ENCODE assay signal across 8 cellular contexts in the genomic region with DNA sequence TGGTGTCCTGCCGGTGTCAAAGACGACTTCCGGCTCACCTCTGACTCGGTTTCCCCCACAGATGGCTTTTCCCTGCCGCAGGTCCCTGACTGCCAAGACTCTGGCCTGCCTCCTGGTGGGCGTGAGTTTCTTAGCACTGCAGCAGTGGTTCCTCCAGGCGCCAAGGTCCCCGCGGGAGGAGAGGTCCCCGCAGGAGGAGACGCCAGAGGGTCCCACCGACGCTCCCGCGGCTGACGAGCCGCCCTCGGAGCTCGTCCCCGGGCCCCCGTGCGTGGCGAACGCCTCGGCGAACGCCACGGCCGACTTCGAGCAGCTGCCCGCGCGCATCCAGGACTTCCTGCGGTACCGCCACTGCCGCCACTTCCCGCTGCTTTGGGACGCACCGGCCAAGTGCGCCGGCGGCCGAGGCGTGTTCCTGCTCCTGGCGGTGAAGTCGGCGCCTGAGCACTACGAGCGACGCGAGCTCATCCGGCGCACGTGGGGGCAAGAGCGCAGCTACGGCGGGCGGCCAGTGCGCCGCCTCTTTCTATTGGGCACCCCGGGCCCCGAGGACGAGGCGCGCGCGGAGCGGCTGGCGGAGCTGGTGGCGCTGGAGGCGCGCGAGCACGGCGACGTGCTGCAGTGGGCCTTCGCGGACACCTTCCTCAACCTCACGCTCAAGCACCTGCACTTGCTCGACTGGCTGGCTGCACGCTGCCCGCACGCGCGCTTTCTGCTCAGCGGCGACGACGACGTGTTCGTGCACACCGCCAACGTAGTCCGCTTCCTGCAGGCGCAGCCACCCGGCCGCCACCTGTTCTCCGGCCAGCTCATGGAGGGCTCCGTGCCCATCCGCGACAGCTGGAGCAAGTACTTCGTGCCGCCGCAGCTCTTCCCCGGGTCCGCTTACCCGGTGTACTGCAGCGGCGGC. TPM values are rescaled to one million over a fixed set of nuclear protein-coding genes. Genes with fewer than 3 reads are reported as not detected.
DNase-seq lines count a peak whose midpoint lies in the region; ATAC-seq and TF ChIP-seq lines count a peak whose summit lies in the region.

No MANE protein-coding gene starts in this region.

- H3K4me3 ChIP-seq in AG04449 (ENCODE audit: low read depth, low read length) (peak overlapping the region; percentile 49), GM23248 (peak overlapping the region; percentile 59), adrenal gland (peak overlapping the region in 1 of 4 donors; percentile 45), iPS-18c (ENCODE audit: insufficient read depth, low read depth, low read length) (peak overlapping the region; percentile 36), smooth muscle cell (peak overlapping the region; percentile 42)

- H2AFZ ChIP-seq in GM23248 (peak overlapping the region; percentile 59), smooth muscle cell (ENCODE audit: low read depth) (peak overlapping the region; percentile 62)

- POLR2A ChIA-PET in AG04449 (lab: Yijun Ruan, JAX), result no interaction called here

- peaks cover 19% of the 10 kb centered on the region; the same call in 1 of the 2 replicates for H3K27me3 ChIP-seq in GM23248 (replicated peaks; ENCODE audit: insufficient read depth)
- H3K27me3 ChIP-seq in adrenal gland, result peaks cover 28% of the 10 kb centered on the region
- H3K27me3 ChIP-seq in smooth muscle cell (ENCODE audit: low read depth), result peaks cover 26% of the 10 kb centered on the region

- H3K9me2 ChIP-seq in GM23248 (ENCODE audit: insufficient read depth), result no peaks in the 10 kb centered on the region

- H3K4me2 ChIP-seq in GM23248 (ENCODE audit: unreplicated experiment) (peak overlapping the region; percentile 75), smooth muscle cell (peak overlapping the region; percentile 87)

- H3F3A ChIP-seq in GM23248 (ENCODE audit: insufficient read depth), result no peaks in the 10 kb centered on the region
- H3F3A ChIP-seq in smooth muscle cell (ENCODE audit: low read depth), result no peaks in the 10 kb centered on the region

- in situ Hi-C loops in GM23248 (cut with MboI), result no loop called here

- no peaks in the 10 kb centered on the region for H3K4me1 ChIP-seq in GM23248 (ENCODE audit: insufficient read depth)
- peaks cover 0 to 10% of the 10 kb centered on the region in 2 donors for H3K4me1 ChIP-seq in adrenal gland (replicated peaks in 1 of 2)
- no peaks in the 10 kb centered on the region for H3K4me1 ChIP-seq in smooth muscle cell (ENCODE audit: low read depth)

- CTCF ChIA-PET in AG04449 (lab: Yijun Ruan, JAX), result interaction anchor here (0.7 to 5.5 kb wide), 26 partner anchors 9 to 509 kb away, joined by 3 to 37 read pairs (median 4); no protein-coding TSS in a partner anchor

- H3K27ac ChIP-seq in GM23248 (no peak overlapping the region), adrenal gland (no peak overlapping the region), smooth muscle cell (ENCODE audit: low read depth) (no peak overlapping the region)

- H4K20me1 ChIP-seq in GM23248 (ENCODE audit: insufficient read depth) (no peaks in the 10 kb centered on the region), smooth muscle cell (ENCODE audit: low read depth) (no peaks in the 10 kb centered on the region)

- TF ChIP-seq CTCF in AG04449 (IDR thresholded peaks at IDR 0.05; ENCODE audit: insufficient read depth, low read length, missing control alignments) (peak; percentile 69), adrenal gland (IDR thresholded peaks at IDR 0.05) (peak in 5 of 6 experiments; percentile 18 to 45 (median 42)), smooth muscle cell (IDR thresholded peaks at IDR 0.05; ENCODE audit: borderline replicate concordance, insufficient read depth, poor library complexity, severe bottlenecking) (peak; percentile 46)

- H3K9ac ChIP-seq in GM23248 (no peak overlapping the region), smooth muscle cell (ENCODE audit: low read depth) (no peak overlapping the region)

- H3K36me3 ChIP-seq in GM23248 (ENCODE audit: low read depth), result no peaks in the 10 kb centered on the region
- H3K36me3 ChIP-seq in adrenal gland (replicated peaks in 1 of 2), result no peaks in the 10 kb centered on the region
- H3K36me3 ChIP-seq in smooth muscle cell (ENCODE audit: low read depth), result no peaks in the 10 kb centered on the region

- H3K79me2 ChIP-seq in GM23248 (ENCODE audit: insufficient read depth) (no peaks in the 10 kb centered on the region), smooth muscle cell (ENCODE audit: low read depth) (no peaks in the 10 kb centered on the region)

- DNase-seq in AG04449 (ENCODE audit: low read depth, low spot score) (no peak), GM23248 (peak; percentile 65), adrenal gland (peak in 4 of 7 donors; percentile 32 to 55 (median 42)), smooth muscle cell (lab: John Stamatoyannopoulos, UW; ENCODE audit: unreplicated experiment) (no peak), Ammon's horn (ENCODE audit: low spot score) (no peak)

- 14 to 15% methylated on average over 68 to 96 of the region's 109 CpGs for WGBS in GM23248 (ENCODE audit: low coverage in 1 of 2, low lambda C conversion rate in 2 of 2, missing lambda C conversion rate in 2 of 2), 2 experiments
- 11 to 17% (median 15%) methylated on average over 20 to 109 of the region's 109 CpGs for WGBS in adrenal gland, 4 donors
- 26% methylated on average over 103 of the region's 109 CpGs for WGBS in smooth muscle cell (ENCODE audit: low lambda C conversion rate)

- no peak for TF ChIP-seq POLR2A in adrenal gland (IDR thresholded peaks at IDR 0.05)

- intact Hi-C loops in adrenal gland (cut with DNase I), result loop anchor here (2.0 to 10.0 kb wide), 4 partner anchors 117 to 235 kb away; no protein-coding TSS in a partner anchor

- no peak for ATAC-seq in GM19324 (IDR thresholded peaks at IDR 0.05; ENCODE audit: low FRiP score, unreplicated experiment)
- no peak for ATAC-seq in GM21526 (IDR thresholded peaks at IDR 0.05; ENCODE audit: low FRiP score, unreplicated experiment)

- no peaks in the 10 kb centered on the region for H3K9me3 ChIP-seq in GM23248 (ENCODE audit: low read depth)
- no peaks in the 10 kb centered on the region for H3K9me3 ChIP-seq in adrenal gland (replicated peaks in 1 of 3)
- peaks cover 2% of the 10 kb centered on the region for H3K9me3 ChIP-seq in iPS-18c (ENCODE audit: control insufficient read depth, insufficient read depth, low read length)
- no peaks in the 10 kb centered on the region for H3K9me3 ChIP-seq in smooth muscle cell (replicated peaks; ENCODE audit: low read depth)

RNA-seq across cellular contexts. Expression of a gene that starts 5.5 kb away (rescaled TPM):
- not detected in 2 replicates for total RNA-seq in GM23248 (2014; rRNA removed; shearing (Covaris generic))
- polyA plus RNA-seq in GM23248 (2016; fragmentation: Nextera tagmentation; extraction: Ambion mirVana) (not detected in 2 replicates), adrenal gland (not detected), smooth muscle cell (0.11 TPM in 1 of 2 replicates, not detected in the other)
- total RNA-seq in adrenal gland (not detected), smooth muscle cell (0.13 TPM in 1 of 2 replicates, not detected in the other)

RNA-seq across cellular contexts. Expression of a gene that starts 27.0 kb away (rescaled TPM):
- 22.4 and 27.7 TPM in 2 replicates for total RNA-seq in GM23248 (2014; rRNA removed; shearing (Covaris generic))
- polyA plus RNA-seq in GM23248 (2016; fragmentation: Nextera tagmentation; extraction: Ambion mirVana) (17.8 and 18.3 TPM in 2 replicates), adrenal gland (10 to 100 TPM in 2 of 3 donors, 1 to 10 TPM in 1; 7.7 to 27.8 (median 12.3) TPM), smooth muscle cell (23.1 and 23.2 TPM in 2 replicates)
- total RNA-seq in adrenal gland (10 to 100 TPM in 7 of 8 donors, 1 to 10 TPM in 1; 8.5 to 29.6 (median 21.3) TPM), smooth muscle cell (9.4 and 15.5 TPM in 2 replicates)

Comparison
In these comparisons a context has a peak if more than half of its experiments do, and no peak if none do; other contexts are left out.
1. DNase-seq: peak in GM23248 (single experiment) and adrenal gland (4 of 7); none in AG04449 (single experiment), smooth muscle cell (single experiment) and Ammon's horn (single experiment).
2. Peak in every context shown above with its lines, with median percentiles within 50 percentile points of each other: CTCF ChIP-seq.